In the genomic region with DNA sequence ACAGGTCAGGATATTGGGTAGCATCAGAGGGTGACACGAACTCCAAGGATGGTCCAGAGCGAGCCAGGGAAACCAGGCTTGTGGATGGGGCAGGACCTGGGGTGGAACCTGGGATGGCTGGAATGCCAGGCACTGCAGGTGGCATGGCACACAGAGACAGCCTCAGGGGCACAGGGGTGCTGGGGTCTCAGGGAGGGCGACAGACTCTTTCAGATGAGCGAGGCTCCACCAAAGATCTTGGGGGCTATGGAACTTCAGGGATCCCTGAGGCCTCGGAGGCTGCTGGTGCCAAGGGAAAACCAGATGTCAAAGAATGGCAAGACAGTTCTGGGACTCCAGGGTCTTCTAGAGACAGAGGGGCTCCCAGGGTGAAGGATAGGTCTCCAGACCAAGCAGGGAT, we compare ENCODE assay signal across 20 cellular contexts. TPM values are rescaled to one million over a fixed set of nuclear protein-coding genes. Genes with fewer than 3 reads are reported as not detected.
"Had no signal": no experiment of that assay in that cellular context is flagged by ENCODE, and none has a peak within 500 bp of the region (broad histone marks: within the 10 kb centered on the region; RNA-seq: fewer than 3 reads in every experiment).

No MANE protein-coding gene starts in this region.

- H3K4me3 ChIP-seq: Peyer's patch had no signal

- H3K4me3 Mint-ChIP-seq: activated B cell treated with CpG ODN at 0.5 μM for 24 hours; activated CD4-positive, alpha-beta T cell treated with anti-CD3 and anti-CD28 coated beads for 36 hours; activated CD8-positive, alpha-beta T cell treated with anti-CD3 and anti-CD28 coated beads for 36 hours; activated naive CD4-positive, alpha-beta T cell treated with anti-CD3 and anti-CD28 coated beads for 36 hours; activated naive CD8-positive, alpha-beta T cell treated with anti-CD3 and anti-CD28 coated beads for 36 hours; activated T-helper 1 cell treated with anti-CD3 and anti-CD28 coated beads, Interleukin-12 subunit alpha, Interleukin-12 subunit beta, Interleukin-2, Interleukin-4 antibody, amounts not matched to agents 30 ng/mL and 10 ng/mL and 1 ng/mL, durations not matched to agents 14 hours and 24 hours and 36 hours; T-helper 17 cell had no signal

- H3K9me3 Mint-ChIP-seq: activated B cell treated with CpG ODN at 0.5 μM for 24 hours; activated CD8-positive, alpha-beta T cell treated with anti-CD3 and anti-CD28 coated beads for 36 hours; activated naive CD4-positive, alpha-beta T cell treated with anti-CD3 and anti-CD28 coated beads for 36 hours; activated naive CD8-positive, alpha-beta T cell treated with anti-CD3 and anti-CD28 coated beads for 36 hours; activated T-helper 1 cell treated with anti-CD3 and anti-CD28 coated beads, Interleukin-12 subunit alpha, Interleukin-12 subunit beta, Interleukin-2, Interleukin-4 antibody, amounts not matched to agents 30 ng/mL and 10 ng/mL and 1 ng/mL, durations not matched to agents 14 hours and 24 hours and 36 hours had no signal

- H3K36me3 ChIP-seq: Peyer's patch had no signal

- H3K27ac ChIP-seq: Peyer's patch had no signal

- DNase-seq: activated CD4-positive, alpha-beta T cell treated with anti-CD3 and anti-CD28 coated beads for 36 hours; activated CD8-positive, alpha-beta memory T cell treated with anti-CD3 and anti-CD28 coated beads, Interleukin-2, amount 50 U/mL, for 4 hours; activated CD8-positive, alpha-beta T cell treated with anti-CD3 and anti-CD28 coated beads for 36 hours; activated naive CD4-positive, alpha-beta T cell treated with anti-CD3 and anti-CD28 coated beads for 36 hours; activated naive CD8-positive, alpha-beta T cell treated with anti-CD3 and anti-CD28 coated beads for 36 hours; caudate nucleus; Karpas-422; MM.1S; NCI-H1105; NCI-H1436; NCI-H1694 treated with DMSO at 0.1 percent for 48 hours; NCI-H2029 treated with DMSO at 0.1 percent for 48 hours; NCI-H345; NCI-H524; Peyer's patch; SHP77 treated with DMSO at 0.1 percent for 48 hours; T-helper 17 cell; T-helper 9 cell had no signal

- H3K36me3 Mint-ChIP-seq: activated naive CD8-positive, alpha-beta T cell treated with anti-CD3 and anti-CD28 coated beads for 36 hours had no signal

- ATAC-seq: activated CD4-positive, alpha-beta T cell treated with anti-CD3 and anti-CD28 coated beads for 36 hours; activated CD8-positive, alpha-beta T cell treated with anti-CD3 and anti-CD28 coated beads for 36 hours; T-helper 17 cell had no signal

- H3K4me1 ChIP-seq: Peyer's patch had no signal

- H3K27me3 ChIP-seq: Peyer's patch had no signal

- H3K27ac Mint-ChIP-seq: activated B cell treated with CpG ODN at 0.5 μM for 24 hours; activated CD4-positive, alpha-beta T cell treated with anti-CD3 and anti-CD28 coated beads for 36 hours; activated CD8-positive, alpha-beta T cell treated with anti-CD3 and anti-CD28 coated beads for 36 hours; activated naive CD4-positive, alpha-beta T cell treated with anti-CD3 and anti-CD28 coated beads for 36 hours; activated naive CD8-positive, alpha-beta T cell treated with anti-CD3 and anti-CD28 coated beads for 36 hours; activated T-helper 1 cell treated with anti-CD3 and anti-CD28 coated beads, Interleukin-12 subunit alpha, Interleukin-12 subunit beta, Interleukin-2, Interleukin-4 antibody, amounts not matched to agents 30 ng/mL and 10 ng/mL and 1 ng/mL, durations not matched to agents 14 hours and 24 hours and 36 hours; T-helper 17 cell had no signal

- H3K9me3 ChIP-seq: Peyer's patch had no signal

- H3K4me1 Mint-ChIP-seq: activated B cell treated with CpG ODN at 0.5 μM for 24 hours; activated CD4-positive, alpha-beta T cell treated with anti-CD3 and anti-CD28 coated beads for 36 hours; activated naive CD8-positive, alpha-beta T cell treated with anti-CD3 and anti-CD28 coated beads for 36 hours had no signal

RNA-seq across cellular contexts. Expression of a gene that starts 21.4 kb away (rescaled TPM):
- total RNA-seq: activated B cell treated with CpG ODN at 0.5 μM for 24 hours; activated CD4-positive, alpha-beta T cell treated with anti-CD3 and anti-CD28 coated beads for 36 hours; activated CD8-positive, alpha-beta T cell treated with anti-CD3 and anti-CD28 coated beads for 36 hours; activated naive CD4-positive, alpha-beta T cell treated with anti-CD3 and anti-CD28 coated beads for 36 hours; activated naive CD8-positive, alpha-beta T cell treated with anti-CD3 and anti-CD28 coated beads for 36 hours; activated T-helper 1 cell treated with anti-CD3 and anti-CD28 coated beads, Interleukin-12 subunit alpha, Interleukin-12 subunit beta, Interleukin-2, Interleukin-4 antibody, amounts not matched to agents 30 ng/mL and 10 ng/mL and 1 ng/mL, durations not matched to agents 14 hours and 24 hours and 36 hours; Peyer's patch; T-helper 17 cell had no signal
